In genomic region chr6:35342258-35343091, GRCh38 we compare ENCODE assay signal across 1 cellular context.
A peak's percentile ranks its signal among the peaks of the same experiment; 100 is the strongest.
TF ChIP-seq lines count a peak whose summit lies in the region.

Gene PPARD (plus strand): TSS chr6:35342558. CDS start chr6:35411088, 68,530 bp downstream.

TF ChIP-seq in SK-N-SH, 30 proteins besides CTCF, POLR2A, EP300 and RAD21 (continued from another document):
- TF ChIP-seq IRF3 (IDR thresholded peaks at IDR 0.05; ENCODE audit: low read depth, low read length), result no peak
- peak; percentile 100 for TF ChIP-seq SMC3 (IDR thresholded peaks at IDR 0.05; ENCODE audit: low read depth, low read length)
- peak; percentile 72; the same call in 1 of the 2 replicates for TF ChIP-seq MXI1 (IDR thresholded peaks at IDR 0.05; ENCODE audit: low read depth, low read length)
- TF ChIP-seq POLR2AphosphoS5 (IDR thresholded peaks at IDR 0.05; ENCODE audit: low read depth, low read length), result no peak; the same call in 1 of the 2 replicates
- TF ChIP-seq NRF1 (IDR thresholded peaks at IDR 0.05; ENCODE audit: low read depth, low read length), result peak; percentile 41
- TF ChIP-seq YY1 (IDR thresholded peaks at IDR 0.05; ENCODE audit: low read depth), result no peak
- no peak; the same call in 1 of the 2 replicates for TF ChIP-seq MAX (IDR thresholded peaks at IDR 0.05; ENCODE audit: low read depth)
- TF ChIP-seq USF1 (IDR thresholded peaks at IDR 0.05; ENCODE audit: borderline replicate concordance, low read depth), result no peak
- TF ChIP-seq ZBTB33 (IDR thresholded peaks at IDR 0.05; ENCODE audit: borderline replicate concordance, low read depth), result no peak
- TF ChIP-seq FOXJ3 (CRISPR knock-in tag; IDR thresholded peaks at IDR 0.05), result no peak
- peak; percentile 24; the same call in 1 of the 2 replicates for TF ChIP-seq PBX3 (IDR thresholded peaks at IDR 0.05)
- no peak for TF ChIP-seq JUND (IDR thresholded peaks at IDR 0.05)
- TF ChIP-seq ELF1 (IDR thresholded peaks at IDR 0.05), result no peak
- TF ChIP-seq CHD2 (IDR thresholded peaks at IDR 0.05; ENCODE audit: low read length, partially characterized antibody), result peak; percentile 64
